ENCODE assay signal across 22 cellular contexts in genomic region chr1:67333603-67334002, GRCh38. TPM values are rescaled to one million over a fixed set of nuclear protein-coding genes. Genes with fewer than 3 reads are reported as not detected.
A peak's percentile ranks its signal among the peaks of the same experiment; 100 is the strongest.
DNase-seq lines count a peak whose midpoint lies in the region; ATAC-seq and TF ChIP-seq lines count a peak whose summit lies in the region.
"Had no signal": no experiment of that assay in that cellular context is flagged by ENCODE, and none has a peak within 500 bp of the region (broad histone marks: within the 10 kb centered on the region; RNA-seq: fewer than 3 reads in every experiment).

No MANE protein-coding gene starts in this region.

- H3K27ac ChIP-seq in naive thymus-derived CD4-positive, alpha-beta T cell (ENCODE audit: low read depth, low read length), result no peak overlapping the region
- H3K27ac ChIP-seq in PC-3 (ENCODE audit: low read length), result no peak overlapping the region
- H3K27ac ChIP-seq: BLaER1 treated with 17β-estradiol and CSF1 and Interleukin-3, amounts not matched to agents 10 nM and 100 nM; hepatocyte; prostate gland; SJSA1; testis had no signal

- H3K27ac Mint-ChIP-seq in activated CD4-positive, alpha-beta T cell treated with anti-CD3 and anti-CD28 coated beads for 36 hours, result peak overlapping the region; percentile 87
- H3K27ac Mint-ChIP-seq in activated naive CD8-positive, alpha-beta T cell, result peak overlapping the region; percentile 94
- H3K27ac Mint-ChIP-seq in naive thymus-derived CD4-positive, alpha-beta T cell, result peak overlapping the region in 6 of 9 donors; percentile 2 to 87 (median 73)

- H3K27me3 ChIP-seq in naive thymus-derived CD4-positive, alpha-beta T cell (ENCODE audit: control insufficient read depth in 2 of 2, insufficient read depth in 2 of 2, low read length in 2 of 2), result no peaks in the 10 kb centered on the region
- no peaks in the 10 kb centered on the region for H3K27me3 ChIP-seq in PC-3 (ENCODE audit: low read length)
- H3K27me3 ChIP-seq: BLaER1 treated with 17β-estradiol and CSF1 and Interleukin-3, amounts not matched to agents 10 nM and 100 nM; hepatocyte; SJSA1; testis had no signal

- CTCF ChIA-PET in activated CD4-positive, alpha-beta T cell treated with anti-CD3 and anti-CD28 coated beads for 36 hours (lab: Charles Lee), result interaction anchor here (0.5 to 2.9 kb wide), 17 partner anchors 12 to 887 kb away, joined by 3 to 14 read pairs (median 5); no protein-coding TSS in a partner anchor
- CTCF ChIA-PET in naive thymus-derived CD4-positive, alpha-beta T cell (lab: Charles Lee), result interaction anchor here (0.6 kb wide), 1 partner anchor 57 kb away, joined by 3 read pairs; no protein-coding TSS in a partner anchor
- CTCF ChIA-PET in PC-3 (lab: Charles Lee), result no interaction called here

- peak overlapping the region; percentile 44 for H3K4me3 Mint-ChIP-seq in activated CD4-positive, alpha-beta T cell treated with anti-CD3 and anti-CD28 coated beads for 36 hours
- H3K4me3 Mint-ChIP-seq in activated naive CD8-positive, alpha-beta T cell, result peak overlapping the region; percentile 51
- H3K4me3 Mint-ChIP-seq in naive thymus-derived CD4-positive, alpha-beta T cell, result peak overlapping the region in 3 of 10 donors; percentile 3 to 51 (median 24)

- TF ChIP-seq CTCF in PC-3 (conservative IDR thresholded peaks at IDR 0.05; ENCODE audit: low read depth, low read length), result no peak

- H4K20me1 ChIP-seq in PC-3 (ENCODE audit: low read length), result no peaks in the 10 kb centered on the region
- H4K20me1 ChIP-seq: BLaER1 treated with 17β-estradiol and CSF1 and Interleukin-3, amounts not matched to agents 10 nM and 100 nM had no signal

- no peaks in the 10 kb centered on the region for H3K36me3 ChIP-seq in naive thymus-derived CD4-positive, alpha-beta T cell (ENCODE audit: control insufficient read depth in 2 of 3, insufficient read depth in 3 of 3, low read length in 3 of 3)
- no peaks in the 10 kb centered on the region for H3K36me3 ChIP-seq in PC-3 (ENCODE audit: low read depth, low read length)
- H3K36me3 ChIP-seq: prostate gland, SJSA1 had no signal

- no peak for ATAC-seq in activated CD4-positive, alpha-beta T cell treated with anti-CD3 and anti-CD28 coated beads for 36 hours
- peak; percentile 1 for ATAC-seq in GM21717 (IDR thresholded peaks at IDR 0.05; ENCODE audit: unreplicated experiment)
- ATAC-seq in naive thymus-derived CD4-positive, alpha-beta T cell, result no peak
- ATAC-seq in PC-3, result no peak
- no peak for ATAC-seq in HG03135 (IDR thresholded peaks at IDR 0.05; ENCODE audit: unreplicated experiment)

- H3K79me2 ChIP-seq in PC-3 (ENCODE audit: low read length), result no peaks in the 10 kb centered on the region
- H3K79me2 ChIP-seq: hepatocyte had no signal

- no peaks in the 10 kb centered on the region for H3K27me3 Mint-ChIP-seq in activated CD4-positive, alpha-beta T cell treated with anti-CD3 and anti-CD28 coated beads for 36 hours
- H3K27me3 Mint-ChIP-seq in activated naive CD8-positive, alpha-beta T cell, result peaks cover 3% of the 10 kb centered on the region
- no peaks in the 10 kb centered on the region for H3K27me3 Mint-ChIP-seq in naive thymus-derived CD4-positive, alpha-beta T cell

- no peak overlapping the region for H3K4me3 ChIP-seq in naive thymus-derived CD4-positive, alpha-beta T cell (ENCODE audit: low read length)
- no peak overlapping the region for H3K4me3 ChIP-seq in PC-3 (ENCODE audit: low read length)
- H3K4me3 ChIP-seq: BLaER1 treated with 17β-estradiol and CSF1 and Interleukin-3, amounts not matched to agents 10 nM and 100 nM; hepatocyte; lung; prostate gland; SJSA1; testis had no signal

- intact Hi-C loops in activated CD4-positive, alpha-beta T cell treated with anti-CD3 and anti-CD28 coated beads for 36 hours (cut with DNase I, micrococcal nuclease), result loop anchor here (1.0 to 10.0 kb wide), 20 partner anchors 8 to 1051 kb away; partner anchors contain the start of genes GADD45A (in 1 of the 2) and SERBP1 (in 1 of the 2)
- intact Hi-C loops in naive thymus-derived CD4-positive, alpha-beta T cell (cut with micrococcal nuclease), result loop anchor here in 1 of 2 donors (1.0 to 10.0 kb wide), 11 partner anchors 8 to 999 kb away; partner anchors contain the start of genes DNAI4, GADD45A, MIER1 and SERBP1
- intact Hi-C loops in PC-3 (cut with micrococcal nuclease), result loop anchor here (10.0 kb wide), 1 partner anchor 189 kb away; no protein-coding TSS in a partner anchor

- no peak overlapping the region for H3K4me2 ChIP-seq in PC-3 (ENCODE audit: low read length)
- H3K4me2 ChIP-seq: BLaER1 treated with 17β-estradiol and CSF1 and Interleukin-3, amounts not matched to agents 10 nM and 100 nM; hepatocyte had no signal

- H3K4me1 Mint-ChIP-seq in activated CD4-positive, alpha-beta T cell treated with anti-CD3 and anti-CD28 coated beads for 36 hours, result peaks cover 86% of the 10 kb centered on the region
- peaks cover 62% of the 10 kb centered on the region for H3K4me1 Mint-ChIP-seq in activated naive CD8-positive, alpha-beta T cell (ENCODE audit: low read depth)
- H3K4me1 Mint-ChIP-seq in naive thymus-derived CD4-positive, alpha-beta T cell, result peaks cover 19 to 77% (median 39%) of the 10 kb centered on the region in 7 donors

- H2AFZ ChIP-seq in PC-3 (ENCODE audit: low read length), result no peak overlapping the region
- H2AFZ ChIP-seq: hepatocyte had no signal

- H3K36me3 Mint-ChIP-seq in activated CD4-positive, alpha-beta T cell treated with anti-CD3 and anti-CD28 coated beads for 36 hours (ENCODE audit: low read depth), result peaks cover 79% of the 10 kb centered on the region
- H3K36me3 Mint-ChIP-seq in activated naive CD8-positive, alpha-beta T cell, result peaks cover 31% of the 10 kb centered on the region
- H3K36me3 Mint-ChIP-seq in naive thymus-derived CD4-positive, alpha-beta T cell, result peaks cover 0 to 46% (median 0%) of the 10 kb centered on the region in 5 donors

- H3K4me1 ChIP-seq in naive thymus-derived CD4-positive, alpha-beta T cell (ENCODE audit: control insufficient read depth in 2 of 2, insufficient read depth in 2 of 2, low read length in 2 of 2), result peaks cover 17 to 34% of the 10 kb centered on the region in 2 donors
- no peaks in the 10 kb centered on the region for H3K4me1 ChIP-seq in PC-3 (ENCODE audit: insufficient read depth, low read length)
- H3K4me1 ChIP-seq: prostate gland, SJSA1, testis had no signal

- no peak for DNase-seq in activated CD4-positive, alpha-beta T cell treated with anti-CD3 and anti-CD28 coated beads for 36 hours
- no peak for DNase-seq in activated CD4-positive, alpha-beta T cell treated with anti-CD3 and anti-CD28 coated beads for 1 hour
- DNase-seq in naive thymus-derived CD4-positive, alpha-beta T cell, result no peak
- DNase-seq in SKM-1 treated with dmso at 0.1 percent for 144 hours (lab: John Stamatoyannopoulos, UW; ENCODE audit: unreplicated experiment) (no peak), PC-3 (no peak)
- DNase-seq: activated CD4-positive, alpha-beta T cell treated with anti-CD3 and anti-CD28 coated beads for 48 hours; activated effector memory CD4-positive, alpha-beta T cell treated with Interleukin-2 at 50 U/mL for 16 hours; DMS153; islet precursor cell; NCI-H1417; NCI-H2171 treated with DMSO at 0.1 percent for 48 hours; NCI-H69; testis had no signal

- no peaks in the 10 kb centered on the region for H3K9me3 ChIP-seq in naive thymus-derived CD4-positive, alpha-beta T cell (ENCODE audit: control insufficient read depth in 2 of 3, low read length in 3 of 3)
- H3K9me3 ChIP-seq in PC-3 (ENCODE audit: low read length), result no peaks in the 10 kb centered on the region
- H3K9me3 ChIP-seq: BLaER1 treated with 17β-estradiol and CSF1 and Interleukin-3, amounts not matched to agents 10 nM and 100 nM; prostate gland; SJSA1; testis had no signal

- POLR2A ChIA-PET in activated CD4-positive, alpha-beta T cell treated with anti-CD3 and anti-CD28 coated beads for 36 hours (lab: Charles Lee), result interaction anchor here (1.0 to 1.9 kb wide), 6 partner anchors 20 to 168 kb away, joined by 3 to 35 read pairs (median 7); partner anchors contain the start of genes IL23R and SERBP1
- POLR2A ChIA-PET in naive thymus-derived CD4-positive, alpha-beta T cell (lab: Charles Lee), result interaction anchor here (0.7 to 1.3 kb wide), 2 partner anchors 17 to 75 kb away, joined by 3 to 4 read pairs; no protein-coding TSS in a partner anchor
- POLR2A ChIA-PET in PC-3 (lab: Charles Lee; ENCODE audit: unreplicated experiment), result no interaction called here

- H3K9me3 Mint-ChIP-seq in activated CD4-positive, alpha-beta T cell treated with anti-CD3 and anti-CD28 coated beads for 36 hours (ENCODE audit: low read depth), result no peaks in the 10 kb centered on the region
- no peaks in the 10 kb centered on the region for H3K9me3 Mint-ChIP-seq in activated naive CD8-positive, alpha-beta T cell (ENCODE audit: low read depth)
- no peaks in the 10 kb centered on the region for H3K9me3 Mint-ChIP-seq in naive thymus-derived CD4-positive, alpha-beta T cell

- no peak overlapping the region for H3K9ac ChIP-seq in PC-3 (ENCODE audit: low read length)
- H3K9ac ChIP-seq: BLaER1 treated with 17β-estradiol and CSF1 and Interleukin-3, amounts not matched to agents 10 nM and 100 nM had no signal

- no TSS peak for BruUV-seq in PC-3 (replicated peaks; lab: Mats Ljungman, UMichigan)

- H3F3A ChIP-seq in PC-3 (ENCODE audit: low read length, unreplicated experiment), result no peaks in the 10 kb centered on the region

- H3K9me2 ChIP-seq in PC-3 (replicated peaks; ENCODE audit: low read length), result no peaks in the 10 kb centered on the region

RNA-seq across cellular contexts. Expression of gene IL12RB2, which starts 25.9 kb away (rescaled TPM):
- 10 to 100 TPM; 77.9 to 99.2 TPM for total RNA-seq in activated CD4-positive, alpha-beta T cell treated with anti-CD3 and anti-CD28 coated beads for 36 hours
- total RNA-seq in naive thymus-derived CD4-positive, alpha-beta T cell, result 10 to 100 TPM in 1 of 5 experiments, 1 to 10 TPM in 2, under 1 TPM in 2; 0.38 to 78.1 (median 1.1) TPM
- polyA plus RNA-seq in naive thymus-derived CD4-positive, alpha-beta T cell, result under 1 TPM; 0.47 to 0.60 TPM
- 0.81 TPM in 1 of 2 replicates, not detected in the other for total RNA-seq in PC-3 (2014; rRNA removed)
- total RNA-seq: HT-29, SJSA1 had no signal
- polyA plus RNA-seq: hepatocyte had no signal
